8 cellular contexts compared by ENCODE assay signal in the genomic region with DNA sequence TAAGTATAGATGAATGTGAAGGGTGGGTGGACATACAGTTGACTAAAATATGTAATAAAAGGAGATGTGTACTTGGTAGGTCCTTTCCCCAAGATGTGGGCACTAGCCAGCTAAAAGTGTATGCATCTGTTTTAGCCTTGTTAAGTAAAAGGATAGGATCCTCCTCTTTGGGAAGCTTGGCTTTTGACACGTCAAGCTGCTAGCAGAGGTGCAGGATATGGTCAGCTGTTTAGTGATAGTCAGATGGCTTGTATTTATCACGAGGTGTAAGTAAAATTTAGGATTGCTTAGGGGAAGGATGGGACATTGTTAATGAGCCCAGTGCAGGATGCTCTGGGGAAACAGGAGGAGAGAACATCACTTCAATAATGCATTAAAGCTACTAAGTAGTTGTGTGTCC. TPM values are rescaled to one million over a fixed set of nuclear protein-coding genes. Genes with fewer than 3 reads are reported as not detected.
DNase-seq lines count a peak whose midpoint lies in the region; ATAC-seq, FAIRE-seq and TF ChIP-seq lines count a peak whose summit lies in the region.

No MANE protein-coding gene starts in this region.

- H3K4me3 Mint-ChIP-seq in MCF 10A (ENCODE audit: unreplicated experiment): peak overlapping the region; percentile 72
- peak overlapping the region; percentile 78 for H3K4me3 Mint-ChIP-seq in nephron progenitor cell

- H3K36me3 Mint-ChIP-seq in MCF 10A (ENCODE audit: insufficient read depth, unreplicated experiment): no peaks in the 10 kb centered on the region
- no peaks in the 10 kb centered on the region for H3K36me3 Mint-ChIP-seq in nephron progenitor cell (ENCODE audit: low read depth)

- in situ Hi-C loops in HepG2 (cut with HindIII; ENCODE audit: extremely low pct_ligation_motif_present, low pct_unique_long_range_greater_than_20kb): no loop called here

- FAIRE-seq in HepG2 (lab: Jason Lieb, UNC): no peak

- CTCF ChIA-PET in MCF 10A (lab: Yijun Ruan, JAX) (interaction anchor here (0.7 kb wide), 1 partner anchor 92 kb away, joined by 3 read pairs; no protein-coding TSS in a partner anchor), HepG2 (lab: Yijun Ruan, JAX; ENCODE audit: low intra/inter-chr PET ratio, low total read pairs) (no interaction called here)

- no peaks in the 10 kb centered on the region for H4K20me1 ChIP-seq in KMS-11 (ENCODE audit: insufficient read depth)
- H4K20me1 ChIP-seq in HepG2 (ENCODE audit: insufficient read depth, low read length): no peaks in the 10 kb centered on the region

- intact Hi-C loops in MCF 10A (cut with micrococcal nuclease) (loop anchor here (5.0 kb wide), 1 partner anchor 58 kb away; no protein-coding TSS in a partner anchor), aorta (cut with DNase I) (no loop called here), HepG2 (cut with micrococcal nuclease; ENCODE audit: unreplicated experiment) (no loop called here)

- H3K4me1 ChIP-seq in ES-I3 (ENCODE audit: insufficient read depth, low read length) (peaks cover 13% of the 10 kb centered on the region), KMS-11 (ENCODE audit: low read depth, poor library complexity, severe bottlenecking) (peaks cover 11% of the 10 kb centered on the region), aorta (ENCODE audit: control insufficient read depth in 1 of 2, insufficient read depth in 2 of 2, low read length in 2 of 2) (no peaks in the 10 kb centered on the region), HepG2 (ENCODE audit: insufficient read depth, low read length) (peaks cover 14% of the 10 kb centered on the region)

- H3K27me3 ChIP-seq in KMS-11 (ENCODE audit: insufficient read depth, low read depth) (no peaks in the 10 kb centered on the region), aorta (ENCODE audit: control insufficient read depth in 1 of 2, insufficient read depth in 2 of 2, low read length in 1 of 2) (no peaks in the 10 kb centered on the region), HepG2 (ENCODE audit: control insufficient read depth in 1 of 2, insufficient read depth in 2 of 2, low read length in 2 of 2) (peaks cover 3 to 35% of the 10 kb centered on the region in 2 experiments; a peak in 4 of 5 replicates)

- peak overlapping the region; percentile 97 for H2AFZ ChIP-seq in KMS-11 (ENCODE audit: low read depth)
- H2AFZ ChIP-seq in HepG2 (ENCODE audit: low read length): no peak overlapping the region

- BruUV-seq in MCF 10A (replicated peaks; lab: Mats Ljungman, UMichigan) (no TSS peak), HepG2 (replicated peaks; lab: Mats Ljungman, UMichigan) (no TSS peak)

- no peak for TF ChIP-seq RAD21 in HepG2 (CRISPR knock-in tag; IDR thresholded peaks at IDR 0.05)

- TF ChIP-seq CTCF in KMS-11 (conservative IDR thresholded peaks at IDR 0.05; ENCODE audit: low read depth, low read length) (no peak), MCF 10A (IDR thresholded peaks at IDR 0.05; ENCODE audit: unreplicated experiment) (no peak), nephron progenitor cell (IDR thresholded peaks at IDR 0.05) (no peak), HepG2 (CRISPR knock-in tag; IDR thresholded peaks at IDR 0.05) (no peak)

- WGBS in aorta, 2 donors: 85 to 95% methylated on average over 2 of the region's 2 CpGs
- WGBS in HepG2 (ENCODE audit: low lambda C conversion rate): 46% methylated on average over 2 of the region's 2 CpGs

- no peak overlapping the region for H3K4me3 ChIP-seq in KMS-11 (IDR thresholded peaks at IDR 0.05; ENCODE audit: insufficient read depth, low read depth, low read length)
- no peak overlapping the region for H3K4me3 ChIP-seq in aorta (ENCODE audit: low read length in 2 of 2)
- no peak overlapping the region for H3K4me3 ChIP-seq in HepG2 (replicated peaks in 1 of 3; ENCODE audit: insufficient read depth in 1 of 3, low read depth in 2 of 3, low read length in 3 of 3)

- H3K27ac Mint-ChIP-seq in MCF 10A (ENCODE audit: low read depth, unreplicated experiment) (no peak overlapping the region), nephron progenitor cell (no peak overlapping the region)

- H3K36me3 ChIP-seq in ES-I3 (ENCODE audit: insufficient read depth, low read length): no peaks in the 10 kb centered on the region
- H3K36me3 ChIP-seq in KMS-11 (ENCODE audit: insufficient read depth): no peaks in the 10 kb centered on the region
- no peaks in the 10 kb centered on the region for H3K36me3 ChIP-seq in aorta (ENCODE audit: control insufficient read depth in 1 of 2, insufficient read depth in 2 of 2, low read length in 1 of 2)
- no peaks in the 10 kb centered on the region for H3K36me3 ChIP-seq in HepG2 (replicated peaks in 1 of 2; ENCODE audit: control insufficient read depth in 1 of 2, insufficient read depth in 2 of 2, low read length in 2 of 2)

- 0 out of 2 replicates have a peak overlapping the region, but pooled peaks have one; percentile 75 for H3K9ac ChIP-seq in ES-I3 (ENCODE audit: low read depth, low read length)
- peak overlapping the region; percentile 69; the same call in 1 of the 2 replicates for H3K9ac ChIP-seq in KMS-11
- H3K9ac ChIP-seq in HepG2 (ENCODE audit: insufficient read depth, low read depth, low read length): no peak overlapping the region

- H3K9me3 Mint-ChIP-seq in MCF 10A (ENCODE audit: unreplicated experiment): no peaks in the 10 kb centered on the region
- H3K9me3 Mint-ChIP-seq in nephron progenitor cell: no peaks in the 10 kb centered on the region

- no peak for ATAC-seq in HG02938 (IDR thresholded peaks at IDR 0.05; ENCODE audit: unreplicated experiment)
- no peak for ATAC-seq in aorta (ENCODE audit: low FRiP score)
- ATAC-seq in HepG2: no peak

- POLR2A ChIA-PET in MCF 10A (lab: Yijun Ruan, JAX): interaction anchor here (0.6 to 1.4 kb wide), 8 partner anchors 9 to 646 kb away, joined by 3 to 6 read pairs (median 3); no protein-coding TSS in a partner anchor
- POLR2A ChIA-PET in HepG2 (lab: Yijun Ruan, JAX): no interaction called here

- H3K27me3 Mint-ChIP-seq in MCF 10A (ENCODE audit: insufficient read depth, unreplicated experiment) (no peaks in the 10 kb centered on the region), nephron progenitor cell (ENCODE audit: low read depth, poor library complexity) (peaks cover 47% of the 10 kb centered on the region)

- TF ChIP-seq POLR2A in HepG2 (IDR thresholded peaks at IDR 0.05; ENCODE audit: insufficient read depth in 1 of 2, low read depth in 2 of 2, low read length in 2 of 2): no peak

- DNase-seq in MCF 10A (ENCODE audit: unreplicated experiment) (no peak), nephron progenitor cell (no peak), aorta (no peak), HepG2 (ENCODE audit: low spot score) (no peak)
- no peak for DNase-seq in stimulated activated naive CD4-positive, alpha-beta T cell treated with Interleukin-2 at 50 U/mL for 16 hours (lab: John Stamatoyannopoulos, UW)

- no peaks in the 10 kb centered on the region for H3K79me2 ChIP-seq in KMS-11 (ENCODE audit: insufficient read depth, low read depth)
- H3K79me2 ChIP-seq in HepG2 (ENCODE audit: insufficient read depth, low read length): no peaks in the 10 kb centered on the region

- peaks cover 20% of the 10 kb centered on the region for H3K4me1 Mint-ChIP-seq in MCF 10A (ENCODE audit: insufficient read depth, unreplicated experiment)
- no peaks in the 10 kb centered on the region for H3K4me1 Mint-ChIP-seq in nephron progenitor cell

- H3K4me2 ChIP-seq in KMS-11 (peak overlapping the region; percentile 95), HepG2 (ENCODE audit: low read depth, low read length) (no peak overlapping the region)

- TF ChIP-seq EP300 in HepG2 (IDR thresholded peaks at IDR 0.05; ENCODE audit: low read depth in 2 of 2, low read length in 2 of 2): no peak
- no peak for TF ChIP-seq EP300 in HepG2 (CRISPR knock-in tag; IDR thresholded peaks at IDR 0.05; ENCODE audit: borderline replicate concordance)

- H3K9me3 ChIP-seq in ES-I3 (ENCODE audit: control insufficient read depth, insufficient read depth, low read length) (no peaks in the 10 kb centered on the region), aorta (ENCODE audit: control insufficient read depth, low read length) (no peaks in the 10 kb centered on the region), HepG2 (ENCODE audit: low read length) (no peaks in the 10 kb centered on the region)

- H3K27ac ChIP-seq in KMS-11 (no peak overlapping the region), aorta (ENCODE audit: low read depth in 1 of 2, low read length in 2 of 2) (no peak overlapping the region), HepG2 (ENCODE audit: extremely low read length, insufficient read depth, low read length) (no peak overlapping the region)

RNA-seq across cellular contexts. Expression of a gene that starts 1.5 kb away (rescaled TPM):
- total RNA-seq in MCF 10A (2022) (19.7 and 29.0 TPM in 2 replicates), aorta (10 to 100 TPM; 20.4 to 21.5 TPM), HepG2 (2016; rRNA removed; fragmentation: Illumina TruSeq; extraction: Trizol) (0.59 and 1.4 TPM in 2 replicates)
- polyA plus RNA-seq in aorta (10 to 100 TPM; 10.1 to 13.3 TPM), HepG2 (2011; rRNA removed) (0.71 and 0.92 TPM in 2 replicates)
- 0.09 and 0.10 TPM in 2 replicates for total RNA-seq in HepG2 (2016; cell fraction: cytosol; rRNA removed; fragmentation: Illumina TruSeq; extraction: Trizol; ENCODE audit: low read depth)
- 0.77 and 1.3 TPM in 2 replicates for total RNA-seq in HepG2 (2016; cell fraction: insoluble cytoplasmic fraction; rRNA removed; fragmentation: Illumina TruSeq; extraction: Trizol)
- total RNA-seq in HepG2 (2016; cell fraction: membrane; rRNA removed; fragmentation: Illumina TruSeq; extraction: Trizol): 0.45 and 0.59 TPM in 2 replicates
- total RNA-seq in HepG2 (2016; cell fraction: nucleus; rRNA removed; fragmentation: Illumina TruSeq; extraction: Trizol): 1.6 and 1.7 TPM in 2 replicates
- polyA plus RNA-seq in HepG2 (2011; cell fraction: cytosol; rRNA removed): 0.88 and 0.89 TPM in 2 replicates
- polyA plus RNA-seq in HepG2 (2011; cell fraction: nucleus; rRNA removed): 0.47 and 0.69 TPM in 2 replicates
- 1.4 and 1.9 TPM in 2 replicates for polyA plus RNA-seq in HepG2 (2012)
- 0.06 and 0.28 TPM in 2 replicates for polyA plus RNA-seq in HepG2 (2016; cell fraction: cytosol; fragmentation: Illumina TruSeq; extraction: Trizol; ENCODE audit: low read depth)
- polyA plus RNA-seq in HepG2 (2016; cell fraction: insoluble cytoplasmic fraction; fragmentation: Illumina TruSeq; extraction: Trizol; ENCODE audit: low read depth): 0.70 and 0.86 TPM in 2 replicates
- polyA plus RNA-seq in HepG2 (2016; cell fraction: membrane; fragmentation: Illumina TruSeq; extraction: Trizol; ENCODE audit: low read depth): 0.20 and 0.27 TPM in 2 replicates
- polyA plus RNA-seq in HepG2 (2016; cell fraction: nucleus; fragmentation: Illumina TruSeq; extraction: Trizol; ENCODE audit: insufficient read depth, low read depth): 1.6 and 1.9 TPM in 2 replicates
- polyA minus RNA-seq in HepG2 (2011; rRNA and poly(A)+ RNA removed; ENCODE audit: low replicate concordance): 0.90 and 8.2 TPM in 2 replicates
- 1.8 and 2.0 TPM in 2 replicates for polyA minus RNA-seq in HepG2 (2011; cell fraction: cytosol; rRNA and poly(A)+ RNA removed)
- 2.7 and 5.1 TPM in 2 replicates for polyA minus RNA-seq in HepG2 (2011; cell fraction: nucleus; rRNA and poly(A)+ RNA removed)
